Comparison of ENCODE assay signal across 11 cellular contexts in the genomic region with DNA sequence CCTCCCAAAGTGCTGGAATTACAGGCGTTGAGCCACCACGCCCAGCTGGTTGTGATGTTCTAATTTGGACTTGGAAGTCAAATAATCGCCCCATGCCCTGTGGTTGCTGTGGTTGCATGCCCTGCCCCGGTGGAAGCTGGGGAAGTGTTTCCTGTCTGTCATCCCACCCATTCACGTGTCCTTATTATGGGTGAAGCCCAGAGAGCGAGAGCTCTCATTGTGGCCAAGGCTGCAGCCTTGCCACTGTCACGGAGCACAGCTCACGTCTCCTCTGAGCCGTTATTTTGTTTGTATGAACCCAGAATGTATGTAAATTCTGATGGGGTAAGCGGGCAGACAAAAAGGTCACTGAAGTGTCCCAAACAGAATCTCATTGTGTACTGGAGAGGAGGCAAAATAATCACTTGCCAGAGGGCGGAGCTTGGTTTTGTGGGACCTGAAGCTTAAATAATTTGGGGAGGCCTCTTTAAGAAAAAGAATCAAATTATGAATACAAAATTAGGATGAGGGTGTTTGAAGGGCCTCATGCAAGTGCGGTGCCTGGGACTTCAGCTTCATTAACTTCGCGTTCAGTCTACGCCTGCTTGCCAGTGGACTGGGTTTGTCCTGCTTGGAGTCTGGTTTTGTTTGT. TPM values are rescaled to one million over a fixed set of nuclear protein-coding genes. Genes with fewer than 3 reads are reported as not detected.
DNase-seq lines count a peak whose midpoint lies in the region; ATAC-seq, FAIRE-seq and TF ChIP-seq lines count a peak whose summit lies in the region.
"Had no signal": no experiment of that assay in that cellular context is flagged by ENCODE, and none has a peak within 500 bp of the region (broad histone marks: within the 10 kb centered on the region; RNA-seq: fewer than 3 reads in every experiment).

No MANE protein-coding gene starts in this region.

- peak overlapping the region; percentile 62 for H3K27ac ChIP-seq in naive thymus-derived CD4-positive, alpha-beta T cell (ENCODE audit: low read depth, low read length)

- H3K36me3 Mint-ChIP-seq in activated naive CD8-positive, alpha-beta T cell treated with anti-CD3 and anti-CD28 coated beads, Interleukin-2, amount 50 U/mL, for 24 hours (ENCODE audit: low read depth): peaks cover 3% of the 10 kb centered on the region
- H3K36me3 Mint-ChIP-seq in naive thymus-derived CD4-positive, alpha-beta T cell: peaks cover 0 to 3% (median 3%) of the 10 kb centered on the region in 5 donors

- H3K27ac Mint-ChIP-seq in activated naive CD8-positive, alpha-beta T cell treated with anti-CD3 and anti-CD28 coated beads, Interleukin-2, amount 50 U/mL, for 24 hours: peak overlapping the region; percentile 32
- H3K27ac Mint-ChIP-seq in naive thymus-derived CD4-positive, alpha-beta T cell: peak overlapping the region; percentile 49 to 99 (median 95)

- peak overlapping the region; percentile 35 for H3K4me3 Mint-ChIP-seq in activated naive CD8-positive, alpha-beta T cell treated with anti-CD3 and anti-CD28 coated beads, Interleukin-2, amount 50 U/mL, for 24 hours
- H3K4me3 Mint-ChIP-seq in naive thymus-derived CD4-positive, alpha-beta T cell: peak overlapping the region; percentile 67 to 84 (median 76)

- H3K27me3 ChIP-seq in naive thymus-derived CD4-positive, alpha-beta T cell (ENCODE audit: control insufficient read depth in 2 of 2, insufficient read depth in 2 of 2, low read length in 2 of 2): no peaks in the 10 kb centered on the region

- peaks cover 24% of the 10 kb centered on the region for H3K4me1 Mint-ChIP-seq in activated naive CD8-positive, alpha-beta T cell treated with anti-CD3 and anti-CD28 coated beads, Interleukin-2, amount 50 U/mL, for 24 hours
- H3K4me1 Mint-ChIP-seq in naive thymus-derived CD4-positive, alpha-beta T cell: peaks cover 20 to 63% (median 47%) of the 10 kb centered on the region in 7 donors

- no peaks in the 10 kb centered on the region for H3K36me3 ChIP-seq in naive thymus-derived CD4-positive, alpha-beta T cell (ENCODE audit: control insufficient read depth in 2 of 3, insufficient read depth in 3 of 3, low read length in 3 of 3)

- no peak overlapping the region for H3K4me3 ChIP-seq in naive thymus-derived CD4-positive, alpha-beta T cell (ENCODE audit: low read length)

- H3K27me3 Mint-ChIP-seq in activated naive CD8-positive, alpha-beta T cell treated with anti-CD3 and anti-CD28 coated beads, Interleukin-2, amount 50 U/mL, for 24 hours: no peaks in the 10 kb centered on the region
- peaks cover 0 to 8% (median 0%) of the 10 kb centered on the region in 5 donors for H3K27me3 Mint-ChIP-seq in naive thymus-derived CD4-positive, alpha-beta T cell

- intact Hi-C loops in naive thymus-derived CD4-positive, alpha-beta T cell (cut with micrococcal nuclease): loop anchor here in 1 of 2 donors (2.0 kb wide), 1 partner anchor 14 kb away; no protein-coding TSS in a partner anchor

- CTCF ChIA-PET in naive thymus-derived CD4-positive, alpha-beta T cell (lab: Charles Lee): interaction anchor here (0.6 to 2.4 kb wide), 9 partner anchors 9 to 252 kb away, joined by 3 to 30 read pairs (median 4); no protein-coding TSS in a partner anchor

- FAIRE-seq in H54 (lab: Jason Lieb, UNC): no peak

- peak; percentile 57 for ATAC-seq in activated naive CD8-positive, alpha-beta T cell treated with anti-CD3 and anti-CD28 coated beads, Interleukin-2, amount 50 U/mL, for 24 hours
- peak; percentile 79 for ATAC-seq in naive thymus-derived CD4-positive, alpha-beta T cell
- no peak for ATAC-seq in HG03457 (IDR thresholded peaks at IDR 0.05; ENCODE audit: unreplicated experiment)

- DNase-seq in Daoy (ENCODE audit: low read depth): peak; percentile 79
- DNase-seq in NCI-H526 treated with DMSO at 0.1 percent for 48 hours (lab: John Stamatoyannopoulos, UW): peak; percentile 74
- peak; percentile 37 for DNase-seq in activated naive CD8-positive, alpha-beta T cell treated with anti-CD3 and anti-CD28 coated beads, Interleukin-2, amount 50 U/mL, for 24 hours
- peak in 7 of 9 donors; percentile 50 to 72 (median 63) for DNase-seq in naive thymus-derived CD4-positive, alpha-beta T cell
- DNase-seq in NCI-H82 (lab: John Stamatoyannopoulos, UW): no peak
- DNase-seq in NCI-H226: no peak
- DNase-seq in H54 (ENCODE audit: insufficient read length, low spot score): no peak
- DNase-seq: NCI-H748 treated with DMSO at 0.1 percent for 48 hours; stimulated activated CD4-positive, alpha-beta T cell treated with anti-CD3 and anti-CD28 coated beads, Interleukin-4, amount 100 ng/mL, for 4 hours had no signal

- TF ChIP-seq POLR2A in H54 (IDR thresholded peaks at IDR 0.05; ENCODE audit: low read depth, low read length): no peak

- H3K9me3 Mint-ChIP-seq in activated naive CD8-positive, alpha-beta T cell treated with anti-CD3 and anti-CD28 coated beads, Interleukin-2, amount 50 U/mL, for 24 hours: peaks cover 3% of the 10 kb centered on the region
- H3K9me3 Mint-ChIP-seq in naive thymus-derived CD4-positive, alpha-beta T cell: peaks cover 0 to 5% (median 3%) of the 10 kb centered on the region in 11 donors

- POLR2A ChIA-PET in naive thymus-derived CD4-positive, alpha-beta T cell (lab: Charles Lee): interaction anchor here (0.8 to 9.5 kb wide), 20 partner anchors 11 to 270 kb away, joined by 3 to 100 read pairs (median 4); a partner anchor contains a TSS

- peaks cover 28 to 41% of the 10 kb centered on the region in 2 donors for H3K4me1 ChIP-seq in naive thymus-derived CD4-positive, alpha-beta T cell (ENCODE audit: control insufficient read depth in 2 of 2, insufficient read depth in 2 of 2, low read length in 2 of 2)

- H3K9me3 ChIP-seq in naive thymus-derived CD4-positive, alpha-beta T cell (ENCODE audit: control insufficient read depth in 2 of 3, low read length in 3 of 3): no peaks in the 10 kb centered on the region

RNA-seq across cellular contexts. Expression of a gene that starts 25.8 kb away (rescaled TPM):
- not detected in 2 replicates for total RNA-seq in Daoy (2014; rRNA removed; shearing (Covaris generic))
- not detected for total RNA-seq in naive thymus-derived CD4-positive, alpha-beta T cell
- polyA plus RNA-seq in naive thymus-derived CD4-positive, alpha-beta T cell: not detected
- total RNA-seq: aorta had no signal

Comparison
In these comparisons a context has a peak if more than half of its experiments do, and no peak if none do; other contexts are left out.
1. DNase-seq: peak in Daoy (single experiment), NCI-H526 treated with DMSO at 0.1 percent for 48 hours (single experiment), activated naive CD8-positive, alpha-beta T cell treated with anti-CD3 and anti-CD28 coated beads, Interleukin-2, amount 50 U/mL, for 24 hours (single experiment) and naive thymus-derived CD4-positive, alpha-beta T cell (7 of 9); none in NCI-H82 (single experiment), NCI-H226 (single experiment) and H54 (single experiment).